Comparison of ENCODE assay signal across 8 cellular contexts in the genomic region with DNA sequence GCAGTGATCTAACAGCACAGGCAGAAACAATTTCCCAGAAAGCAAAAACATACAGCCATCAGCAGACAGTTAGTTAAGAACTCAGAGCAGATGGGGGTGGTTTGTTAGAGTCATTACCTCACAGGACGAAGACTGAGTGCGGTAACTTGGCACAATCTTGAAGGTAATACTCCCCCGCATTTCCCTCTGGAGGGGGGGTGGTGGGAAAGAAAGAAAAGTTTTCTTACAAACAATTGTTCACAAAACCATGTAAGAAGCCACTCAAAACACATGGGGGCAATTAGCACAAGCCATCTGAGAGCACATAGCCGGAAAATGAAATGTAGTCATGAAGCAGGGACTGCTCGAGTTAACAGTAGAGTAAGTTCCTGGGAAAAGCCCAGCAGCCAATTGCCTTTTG.
DNase-seq lines count a peak whose midpoint lies in the region; ATAC-seq and TF ChIP-seq lines count a peak whose summit lies in the region.
"Had no signal": no experiment of that assay in that cellular context is flagged by ENCODE, and none has a peak within 500 bp of the region (broad histone marks: within the 10 kb centered on the region; RNA-seq: fewer than 3 reads in every experiment).

No MANE protein-coding gene starts in this region.

- no peak for TF ChIP-seq POLR2A in heart left ventricle (IDR thresholded peaks at IDR 0.05)

- 40 to 53% (median 48%) methylated on average over 5 of the region's 5 CpGs for WGBS in heart left ventricle, 4 donors

- H3K4me3 ChIP-seq in heart left ventricle (no peak overlapping the region), upper lobe of right lung (no peak overlapping the region)

- peak overlapping the region in 6 of 12 donors; percentile 29 to 64 (median 44) for H3K27ac ChIP-seq in heart left ventricle
- no peak overlapping the region for H3K27ac ChIP-seq in upper lobe of right lung

- H3K36me3 ChIP-seq in heart left ventricle, result no peaks in the 10 kb centered on the region
- no peaks in the 10 kb centered on the region for H3K36me3 ChIP-seq in upper lobe of right lung

- ATAC-seq in heart left ventricle, result peak in 3 of 4 donors; percentile 41 to 83 (median 77)
- no peak for ATAC-seq in upper lobe of right lung
- no peak for ATAC-seq in GM18519 (IDR thresholded peaks at IDR 0.05; ENCODE audit: low FRiP score, unreplicated experiment)

- intact Hi-C loops in heart left ventricle (cut with DNase I) (loop anchor here in 5 of 10 donors (10.0 kb wide), 3 partner anchors 175 to 195 kb away; no protein-coding TSS in a partner anchor), upper lobe of right lung (cut with DNase I) (no loop called here), posterior vena cava (cut with DNase I) (no loop called here)

- no peak for TF ChIP-seq CTCF in heart left ventricle (IDR thresholded peaks at IDR 0.05)
- TF ChIP-seq CTCF in upper lobe of right lung (IDR thresholded peaks at IDR 0.05), result no peak

- H3K9me3 ChIP-seq in heart left ventricle (no peaks in the 10 kb centered on the region), upper lobe of right lung (no peaks in the 10 kb centered on the region)

- H3K4me1 ChIP-seq in heart left ventricle (peaks cover 0 to 37% (median 2%) of the 10 kb centered on the region in 12 donors), upper lobe of right lung (no peaks in the 10 kb centered on the region)

- H3K27me3 ChIP-seq in heart left ventricle, result no peaks in the 10 kb centered on the region
- H3K27me3 ChIP-seq in upper lobe of right lung, result no peaks in the 10 kb centered on the region

- peak; percentile 26 for DNase-seq in HCEC 1CT
- peak; percentile 14 for DNase-seq in activated CD4-positive, alpha-beta T cell treated with anti-CD3 and anti-CD28 coated beads, Interleukin-2, amount 50 U/mL, for 48 hours
- peak in 3 of 5 donors; percentile 23 to 42 (median 35) for DNase-seq in heart left ventricle
- peak; percentile 4 for DNase-seq in stimulated activated CD4-positive, alpha-beta T cell treated with anti-CD3 and anti-CD28 coated beads, Interleukin-4, amount 100 ng/mL, for 1 hour
- DNase-seq in upper lobe of right lung, result no peak
- no peak for DNase-seq in posterior vena cava (ENCODE audit: low spot score)
- DNase-seq: naive B cell had no signal

Comparison
In these comparisons a context has a peak if more than half of its experiments do, and no peak if none do; other contexts are left out.
1. DNase-seq: peak in HCEC 1CT (single experiment), activated CD4-positive, alpha-beta T cell treated with anti-CD3 and anti-CD28 coated beads, Interleukin-2, amount 50 U/mL, for 48 hours (2 of 2), heart left ventricle (3 of 5) and stimulated activated CD4-positive, alpha-beta T cell treated with anti-CD3 and anti-CD28 coated beads, Interleukin-4, amount 100 ng/mL, for 1 hour (single experiment); none in upper lobe of right lung (single experiment) and posterior vena cava (single experiment).
2. ATAC-seq: peak in heart left ventricle (3 of 4); none in upper lobe of right lung (single experiment) and GM18519 (single experiment).